Comparison of ENCODE assay signal across 36 cellular contexts in the genomic region with DNA sequence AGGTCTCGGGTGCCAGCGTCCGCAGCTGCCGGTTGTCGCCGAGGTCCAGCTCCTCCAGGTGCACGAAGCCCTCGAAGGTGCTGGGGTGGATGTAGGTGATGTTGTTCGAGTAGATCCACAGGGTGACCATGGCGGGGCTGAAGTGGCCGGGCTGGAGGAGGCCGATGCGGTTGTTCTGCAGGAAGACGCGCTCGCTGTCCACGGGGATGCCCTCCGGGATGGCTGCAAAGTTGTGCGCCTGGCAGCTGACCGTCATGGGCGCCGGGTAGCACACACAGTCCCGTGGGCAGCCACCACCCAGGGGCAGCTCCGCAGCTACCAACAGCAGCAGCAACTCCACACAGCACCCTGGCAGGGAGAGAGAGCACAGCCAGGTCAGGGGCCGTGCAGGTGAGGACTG.
"Had no signal": no experiment of that assay in that cellular context is flagged by ENCODE, and none has a peak within 500 bp of the region (broad histone marks: within the 10 kb centered on the region; RNA-seq: fewer than 3 reads in every experiment).

No MANE protein-coding gene starts in this region.

- H3K36me3 ChIP-seq: adrenal gland, brain microvascular endothelial cell, cardiac muscle cell had no signal

- H3K4me1 ChIP-seq: body of pancreas had no signal

- H3K36me3 Mint-ChIP-seq: activated CD4-positive, alpha-beta memory T cell treated with anti-CD3 and anti-CD28 coated beads for 36 hours; activated naive CD4-positive, alpha-beta T cell treated with anti-CD3 and anti-CD28 coated beads, Interleukin-2, amount 50 U/mL, for 72 hours; activated naive CD8-positive, alpha-beta T cell treated with anti-CD3 and anti-CD28 coated beads for 36 hours had no signal

- H3K27ac Mint-ChIP-seq: activated B cell treated with CpG ODN at 0.5 μM for 24 hours; activated CD4-positive, alpha-beta memory T cell treated with anti-CD3 and anti-CD28 coated beads for 36 hours; activated CD4-positive, alpha-beta T cell treated with anti-CD3 and anti-CD28 coated beads, Interleukin-2, amount 10 ng/mL, durations not matched to agents 24 days and 14 days; activated CD8-positive, alpha-beta T cell treated with anti-CD3 and anti-CD28 coated beads for 36 hours; activated naive CD4-positive, alpha-beta T cell treated with anti-CD3 and anti-CD28 coated beads for 36 hours; activated naive CD4-positive, alpha-beta T cell treated with anti-CD3 and anti-CD28 coated beads, Interleukin-2, amount 50 U/mL, for 72 hours; activated naive CD8-positive, alpha-beta T cell treated with anti-CD3 and anti-CD28 coated beads for 36 hours; activated T-cell treated with anti-CD3 and anti-CD28 coated beads, Interleukin-2, amount 50 U/mL, for 72 hours; activated T-helper 1 cell treated with anti-CD3 and anti-CD28 coated beads, Interleukin-12 subunit alpha, Interleukin-12 subunit beta, Interleukin-2, Interleukin-4 antibody, amounts not matched to agents 30 ng/mL and 10 ng/mL and 1 ng/mL, durations not matched to agents 14 hours and 24 hours and 36 hours; activated T-helper 17 cell treated with anti-CD3 and anti-CD28 coated beads, Interleukin-2, amount 50 U/mL, for 72 hours; T-helper 1 cell treated with Interleukin-12 subunit alpha and Interleukin-12 subunit beta and Interleukin-4 antibody, amounts not matched to agents 30 μg/mL and 1 μg/mL, for 36 hours; T-helper 2 cell treated with Interferon-gamma antibody and Interleukin-4, amounts not matched to agents 5 μg/mL and 100 μg/mL, for 36 hours had no signal

- H3K27me3 Mint-ChIP-seq: activated CD4-positive, alpha-beta memory T cell treated with anti-CD3 and anti-CD28 coated beads for 36 hours; activated CD4-positive, alpha-beta T cell treated with anti-CD3 and anti-CD28 coated beads, Interleukin-2, amount 10 ng/mL, durations not matched to agents 24 days and 14 days; activated CD8-positive, alpha-beta T cell treated with anti-CD3 and anti-CD28 coated beads for 36 hours; activated naive CD8-positive, alpha-beta T cell treated with anti-CD3 and anti-CD28 coated beads for 36 hours; activated T-helper 17 cell treated with anti-CD3 and anti-CD28 coated beads, Interleukin-2, amount 50 U/mL, for 72 hours; central memory CD8-positive, alpha-beta T cell had no signal

- H3K9me3 ChIP-seq: adrenal gland, body of pancreas had no signal

- H3K4me3 Mint-ChIP-seq: activated B cell treated with CpG ODN at 0.5 μM for 24 hours; activated CD4-positive, alpha-beta memory T cell treated with anti-CD3 and anti-CD28 coated beads for 36 hours; activated CD4-positive, alpha-beta T cell treated with anti-CD3 and anti-CD28 coated beads, Interleukin-2, amount 10 ng/mL, durations not matched to agents 24 days and 14 days; activated CD8-positive, alpha-beta T cell treated with anti-CD3 and anti-CD28 coated beads for 36 hours; activated naive CD4-positive, alpha-beta T cell treated with anti-CD3 and anti-CD28 coated beads for 36 hours; activated naive CD8-positive, alpha-beta T cell treated with anti-CD3 and anti-CD28 coated beads for 36 hours; activated T-cell treated with anti-CD3 and anti-CD28 coated beads, Interleukin-2, amount 50 U/mL, for 4 hours; activated T-cell treated with anti-CD3 and anti-CD28 coated beads, Interleukin-2, amount 50 U/mL, for 72 hours; activated T-helper 1 cell treated with anti-CD3 and anti-CD28 coated beads, Interleukin-12 subunit alpha, Interleukin-12 subunit beta, Interleukin-2, Interleukin-4 antibody, amounts not matched to agents 30 ng/mL and 10 ng/mL and 1 ng/mL, durations not matched to agents 14 hours and 24 hours and 36 hours; activated T-helper 17 cell treated with anti-CD3 and anti-CD28 coated beads, Interleukin-2, amount 50 U/mL, for 72 hours; central memory CD8-positive, alpha-beta T cell; T-helper 1 cell treated with Interleukin-12 subunit alpha and Interleukin-12 subunit beta and Interleukin-4 antibody, amounts not matched to agents 30 μg/mL and 1 μg/mL, for 36 hours; T-helper 2 cell treated with Interferon-gamma antibody and Interleukin-4, amounts not matched to agents 5 μg/mL and 100 μg/mL, for 36 hours had no signal

- H3K4me3 ChIP-seq: adrenal gland, body of pancreas, cardiac muscle cell had no signal

- DNase-seq: activated B cell treated with CpG ODN at 0.5 μM for 24 hours; activated CD4-positive, alpha-beta memory T cell treated with anti-CD3 and anti-CD28 coated beads for 36 hours; activated CD4-positive, alpha-beta T cell treated with anti-CD3 and anti-CD28 coated beads for 4 hours; activated CD4-positive, alpha-beta T cell treated with anti-CD3 and anti-CD28 coated beads, Interleukin-2, amount 10 ng/mL, durations not matched to agents 24 days and 14 days; activated CD4-positive, alpha-beta T cell treated with anti-CD3 and anti-CD28 coated beads, Interleukin-2, amount 50 U/mL, for 1 hour; activated CD4-positive, alpha-beta T cell treated with anti-CD3 and anti-CD28 coated beads, Interleukin-2, amount 50 U/mL, for 4 hours; activated CD4-positive, CD25-positive, alpha-beta regulatory T cell treated with anti-CD3 and anti-CD28 coated beads, Interleukin-2, amount 50 U/mL, for 72 hours; activated CD8-positive, alpha-beta memory T cell treated with anti-CD3 and anti-CD28 coated beads, Interleukin-2, amount 50 U/mL, for 4 hours; activated CD8-positive, alpha-beta T cell treated with anti-CD3 and anti-CD28 coated beads for 36 hours; activated effector memory CD4-positive, alpha-beta T cell treated with anti-CD3 and anti-CD28 coated beads, Interleukin-2, amount 50 U/mL, for 16 hours; activated gamma-delta T cell treated with Interleukin-2 at 50 U/mL for 16 hours; activated naive CD4-positive, alpha-beta T cell; activated naive CD4-positive, alpha-beta T cell treated with anti-CD3 and anti-CD28 coated beads for 36 hours; activated naive CD4-positive, alpha-beta T cell treated with anti-CD3 and anti-CD28 coated beads, Interleukin-2, amount 50 U/mL, for 16 hours; activated naive CD8-positive, alpha-beta T cell treated with anti-CD3 and anti-CD28 coated beads for 36 hours; activated T-cell treated with anti-CD3 and anti-CD28 coated beads for 4 hours; activated T-cell treated with anti-CD3 and anti-CD28 coated beads, Interleukin-2, amount 50 U/mL, for 1 hour; activated T-cell treated with anti-CD3 and anti-CD28 coated beads, Interleukin-2, amount 50 U/mL, for 4 hours; activated T-cell treated with anti-CD3 and anti-CD28 coated beads, Interleukin-2, amount 50 U/mL, for 72 hours; adrenal gland; amniotic stem cell; aorta; body of pancreas; brain microvascular endothelial cell; caudate nucleus; cerebellar nuclear complex; T-helper 2 cell; T-helper 9 cell had no signal

- H3K4me1 Mint-ChIP-seq: activated B cell treated with CpG ODN at 0.5 μM for 24 hours; activated CD4-positive, alpha-beta T cell treated with anti-CD3 and anti-CD28 coated beads, Interleukin-2, amount 10 ng/mL, durations not matched to agents 24 days and 14 days; activated naive CD8-positive, alpha-beta T cell treated with anti-CD3 and anti-CD28 coated beads for 36 hours; activated T-helper 17 cell treated with anti-CD3 and anti-CD28 coated beads, Interleukin-2, amount 50 U/mL, for 72 hours; central memory CD8-positive, alpha-beta T cell had no signal

- H3K27ac ChIP-seq: adrenal gland, body of pancreas, brain microvascular endothelial cell, cardiac muscle cell, VCaP had no signal

- H3K27me3 ChIP-seq: adrenal gland, body of pancreas, cardiac muscle cell had no signal

- H3K9me3 Mint-ChIP-seq: activated B cell treated with CpG ODN at 0.5 μM for 24 hours; activated CD4-positive, alpha-beta memory T cell treated with anti-CD3 and anti-CD28 coated beads for 36 hours; activated CD4-positive, alpha-beta T cell treated with anti-CD3 and anti-CD28 coated beads, Interleukin-2, amount 10 ng/mL, durations not matched to agents 24 days and 14 days; activated CD8-positive, alpha-beta T cell treated with anti-CD3 and anti-CD28 coated beads for 36 hours; activated naive CD4-positive, alpha-beta T cell treated with anti-CD3 and anti-CD28 coated beads for 36 hours; activated naive CD4-positive, alpha-beta T cell treated with anti-CD3 and anti-CD28 coated beads, Interleukin-2, amount 50 U/mL, for 72 hours; activated naive CD8-positive, alpha-beta T cell treated with anti-CD3 and anti-CD28 coated beads for 36 hours; activated T-cell treated with anti-CD3 and anti-CD28 coated beads, Interleukin-2, amount 50 U/mL, for 4 hours; activated T-cell treated with anti-CD3 and anti-CD28 coated beads, Interleukin-2, amount 50 U/mL, for 72 hours; activated T-helper 1 cell treated with anti-CD3 and anti-CD28 coated beads, Interleukin-12 subunit alpha, Interleukin-12 subunit beta, Interleukin-2, Interleukin-4 antibody, amounts not matched to agents 30 ng/mL and 10 ng/mL and 1 ng/mL, durations not matched to agents 14 hours and 24 hours and 36 hours; activated T-helper 17 cell treated with anti-CD3 and anti-CD28 coated beads, Interleukin-2, amount 50 U/mL, for 72 hours; central memory CD8-positive, alpha-beta T cell; T-helper 1 cell treated with Interleukin-12 subunit alpha and Interleukin-12 subunit beta and Interleukin-4 antibody, amounts not matched to agents 30 μg/mL and 1 μg/mL, for 36 hours; T-helper 2 cell treated with Interferon-gamma antibody and Interleukin-4, amounts not matched to agents 5 μg/mL and 100 μg/mL, for 36 hours had no signal

- ATAC-seq: activated CD8-positive, alpha-beta T cell treated with anti-CD3 and anti-CD28 coated beads for 36 hours; activated naive CD4-positive, alpha-beta T cell treated with anti-CD3 and anti-CD28 coated beads, Interleukin-2, amount 50 U/mL, for 72 hours; activated T-cell treated with anti-CD3 and anti-CD28 coated beads, Interleukin-2, amount 50 U/mL, for 4 hours; activated T-cell treated with anti-CD3 and anti-CD28 coated beads, Interleukin-2, amount 50 U/mL, for 72 hours; activated T-helper 17 cell treated with anti-CD3 and anti-CD28 coated beads, Interleukin-2, amount 50 U/mL, for 72 hours; body of pancreas had no signal
